In the genomic region with DNA sequence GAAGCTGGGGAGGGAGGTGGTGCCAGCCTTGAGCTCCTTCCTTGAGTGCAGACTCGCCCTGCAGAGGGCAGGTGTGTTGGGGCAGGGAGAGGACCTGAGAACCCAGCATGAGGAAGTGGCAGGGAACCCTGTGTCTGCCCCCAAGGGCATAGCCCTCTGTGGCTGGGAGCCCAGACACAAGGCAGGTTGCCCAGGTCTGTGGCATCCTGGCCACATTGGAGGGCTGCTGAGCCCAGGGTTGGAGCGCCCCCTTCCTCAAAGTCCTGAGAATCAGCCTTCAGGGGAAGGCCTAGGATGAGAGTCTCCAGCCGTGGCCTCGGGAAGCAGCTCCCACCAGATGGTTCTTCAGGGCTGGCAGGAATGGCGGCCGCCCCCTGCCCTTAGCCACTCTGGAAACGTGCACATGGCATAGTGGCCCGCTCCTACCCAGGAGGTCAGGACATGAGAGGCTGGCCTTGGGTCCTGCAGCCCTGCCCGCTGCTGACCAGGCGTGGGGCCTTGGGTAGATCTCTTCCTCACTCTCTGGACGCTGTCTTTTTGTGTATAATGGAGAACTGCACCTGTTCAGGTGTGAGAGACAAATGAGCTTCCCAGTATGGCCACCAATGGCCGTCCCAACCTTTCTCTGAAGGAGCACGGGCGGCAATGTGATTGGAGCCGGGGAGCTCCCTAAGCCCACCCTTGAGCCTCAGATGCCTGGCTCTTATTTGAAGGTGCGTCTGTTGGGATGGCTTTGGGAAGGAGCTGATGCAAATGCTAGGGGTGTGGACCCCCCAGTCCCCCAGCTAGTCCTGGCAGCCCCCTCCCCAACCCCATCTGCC, we compare ENCODE assay signal across 1 cellular context.
A peak's percentile ranks its signal among the peaks of the same experiment; 100 is the strongest.
TF ChIP-seq lines count a peak whose summit lies in the region.

No MANE protein-coding gene starts in this region.

TF ChIP-seq in HepG2, 621 proteins besides CTCF, POLR2A, EP300 and RAD21 (continued from another document):
- TF ChIP-seq, protein P1, sequence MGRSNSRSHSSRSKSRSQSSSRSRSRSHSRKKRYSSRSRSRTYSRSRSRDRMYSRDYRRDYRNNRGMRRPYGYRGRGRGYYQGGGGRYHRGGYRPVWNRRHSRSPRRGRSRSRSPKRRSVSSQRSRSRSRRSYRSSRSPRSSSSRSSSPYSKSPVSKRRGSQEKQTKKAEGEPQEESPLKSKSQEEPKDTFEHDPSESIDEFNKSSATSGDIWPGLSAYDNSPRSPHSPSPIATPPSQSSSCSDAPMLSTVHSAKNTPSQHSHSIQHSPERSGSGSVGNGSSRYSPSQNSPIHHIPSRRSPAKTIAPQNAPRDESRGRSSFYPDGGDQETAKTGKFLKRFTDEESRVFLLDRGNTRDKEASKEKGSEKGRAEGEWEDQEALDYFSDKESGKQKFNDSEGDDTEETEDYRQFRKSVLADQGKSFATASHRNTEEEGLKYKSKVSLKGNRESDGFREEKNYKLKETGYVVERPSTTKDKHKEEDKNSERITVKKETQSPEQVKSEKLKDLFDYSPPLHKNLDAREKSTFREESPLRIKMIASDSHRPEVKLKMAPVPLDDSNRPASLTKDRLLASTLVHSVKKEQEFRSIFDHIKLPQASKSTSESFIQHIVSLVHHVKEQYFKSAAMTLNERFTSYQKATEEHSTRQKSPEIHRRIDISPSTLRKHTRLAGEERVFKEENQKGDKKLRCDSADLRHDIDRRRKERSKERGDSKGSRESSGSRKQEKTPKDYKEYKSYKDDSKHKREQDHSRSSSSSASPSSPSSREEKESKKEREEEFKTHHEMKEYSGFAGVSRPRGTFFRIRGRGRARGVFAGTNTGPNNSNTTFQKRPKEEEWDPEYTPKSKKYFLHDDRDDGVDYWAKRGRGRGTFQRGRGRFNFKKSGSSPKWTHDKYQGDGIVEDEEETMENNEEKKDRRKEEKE (IDR thresholded peaks at IDR 0.05): no peak
- TF ChIP-seq, protein P2, sequence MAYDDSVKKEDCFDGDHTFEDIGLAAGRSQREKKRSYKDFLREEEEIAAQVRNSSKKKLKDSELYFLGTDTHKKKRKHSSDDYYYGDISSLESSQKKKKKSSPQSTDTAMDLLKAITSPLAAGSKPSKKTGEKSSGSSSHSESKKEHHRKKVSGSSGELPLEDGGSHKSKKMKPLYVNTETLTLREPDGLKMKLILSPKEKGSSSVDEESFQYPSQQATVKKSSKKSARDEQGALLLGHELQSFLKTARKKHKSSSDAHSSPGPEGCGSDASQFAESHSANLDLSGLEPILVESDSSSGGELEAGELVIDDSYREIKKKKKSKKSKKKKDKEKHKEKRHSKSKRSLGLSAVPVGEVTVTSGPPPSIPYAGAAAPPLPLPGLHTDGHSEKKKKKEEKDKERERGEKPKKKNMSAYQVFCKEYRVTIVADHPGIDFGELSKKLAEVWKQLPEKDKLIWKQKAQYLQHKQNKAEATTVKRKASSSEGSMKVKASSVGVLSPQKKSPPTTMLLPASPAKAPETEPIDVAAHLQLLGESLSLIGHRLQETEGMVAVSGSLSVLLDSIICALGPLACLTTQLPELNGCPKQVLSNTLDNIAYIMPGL (CRISPR knock-in tag; IDR thresholded peaks at IDR 0.05; ENCODE audit: borderline replicate concordance in 1 of 2, low read depth in 1 of 2): 0 out of 4 replicates have a peak, but pooled peaks of 1 of the 2 experiments have one; percentile 55
- TF ChIP-seq ZNF772 (CRISPR knock-in tag; IDR thresholded peaks at IDR 0.05) (peak; percentile 16; the same call in 1 of the 2 replicates), ZNF441 (CRISPR knock-in tag; IDR thresholded peaks at IDR 0.05; ENCODE audit: borderline replicate concordance) (no peak), HDAC6 (IDR thresholded peaks at IDR 0.05; ENCODE audit: low read depth, low read length) (no peak), RCOR2 (CRISPR knock-in tag; IDR thresholded peaks at IDR 0.05) (no peak), ZNF879 (CRISPR knock-in tag; IDR thresholded peaks at IDR 0.05) (no peak), SOX13 (IDR thresholded peaks at IDR 0.05) (no peak), SOX13 (CRISPR knock-in tag; conservative IDR thresholded peaks at IDR 0.05 in 1 of 2, IDR thresholded peaks at IDR 0.05 in 1 of 2) (no peak)
- TF ChIP-seq, protein P3, sequence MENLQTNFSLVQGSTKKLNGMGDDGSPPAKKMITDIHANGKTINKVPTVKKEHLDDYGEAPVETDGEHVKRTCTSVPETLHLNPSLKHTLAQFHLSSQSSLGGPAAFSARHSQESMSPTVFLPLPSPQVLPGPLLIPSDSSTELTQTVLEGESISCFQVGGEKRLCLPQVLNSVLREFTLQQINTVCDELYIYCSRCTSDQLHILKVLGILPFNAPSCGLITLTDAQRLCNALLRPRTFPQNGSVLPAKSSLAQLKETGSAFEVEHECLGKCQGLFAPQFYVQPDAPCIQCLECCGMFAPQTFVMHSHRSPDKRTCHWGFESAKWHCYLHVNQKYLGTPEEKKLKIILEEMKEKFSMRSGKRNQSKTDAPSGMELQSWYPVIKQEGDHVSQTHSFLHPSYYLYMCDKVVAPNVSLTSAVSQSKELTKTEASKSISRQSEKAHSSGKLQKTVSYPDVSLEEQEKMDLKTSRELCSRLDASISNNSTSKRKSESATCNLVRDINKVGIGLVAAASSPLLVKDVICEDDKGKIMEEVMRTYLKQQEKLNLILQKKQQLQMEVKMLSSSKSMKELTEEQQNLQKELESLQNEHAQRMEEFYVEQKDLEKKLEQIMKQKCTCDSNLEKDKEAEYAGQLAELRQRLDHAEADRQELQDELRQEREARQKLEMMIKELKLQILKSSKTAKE (CRISPR knock-in tag; IDR thresholded peaks at IDR 0.05; ENCODE audit: borderline replicate concordance): no peak
